ENCODE assay signal across 3 cellular contexts in genomic region chr3:2898591-2899353, GRCh38.
TF ChIP-seq lines count a peak whose summit lies in the region.

No MANE protein-coding gene starts in this region.

TF ChIP-seq in liver, 16 proteins besides CTCF, POLR2A, EP300 and RAD21:
- TF ChIP-seq FOXA1 (IDR thresholded peaks at IDR 0.05) (peak; percentile 44), HNF4A (conservative IDR thresholded peaks at IDR 0.05) (peak; percentile 13 to 51), YY1 (IDR thresholded peaks at IDR 0.05) (peak; percentile 51), EGR1 (IDR thresholded peaks at IDR 0.05; ENCODE audit: low read depth in 2 of 2) (no peak), JUND (IDR thresholded peaks at IDR 0.05) (no peak), RXRA (IDR thresholded peaks at IDR 0.05) (peak in 1 of 2 donors; percentile 54), HNF4G (IDR thresholded peaks at IDR 0.05) (no peak)

TF ChIP-seq in HepG2, 621 proteins besides CTCF, POLR2A, EP300 and RAD21:
- TF ChIP-seq ZBTB1 (CRISPR knock-in tag; IDR thresholded peaks at IDR 0.05; ENCODE audit: borderline replicate concordance) (no peak), SRSF4 (IDR thresholded peaks at IDR 0.05; ENCODE audit: low read depth, low read length, poor library complexity, severe bottlenecking) (no peak), ZNF280D (CRISPR knock-in tag; IDR thresholded peaks at IDR 0.05) (no peak), IRX3 (CRISPR knock-in tag; IDR thresholded peaks at IDR 0.05; ENCODE audit: borderline replicate concordance, low read depth) (no peak), ZMAT5 (CRISPR knock-in tag; IDR thresholded peaks at IDR 0.05; ENCODE audit: borderline replicate concordance, low read depth) (no peak), ZNF770 (CRISPR knock-in tag; IDR thresholded peaks at IDR 0.05) (no peak), DRAP1 (CRISPR knock-in tag; IDR thresholded peaks at IDR 0.05) (no peak), ATRX (CRISPR knock-in tag; IDR thresholded peaks at IDR 0.05; ENCODE audit: borderline replicate concordance) (no peak), IKZF5 (CRISPR knock-in tag; IDR thresholded peaks at IDR 0.05) (no peak), KAT2B (IDR thresholded peaks at IDR 0.05; ENCODE audit: borderline replicate concordance, low read depth, low read length) (no peak), EHMT2 (IDR thresholded peaks at IDR 0.05; ENCODE audit: borderline replicate concordance, low read depth, low read length) (no peak), TBX3 (IDR thresholded peaks at IDR 0.05; ENCODE audit: borderline replicate concordance) (no peak), ZNF564 (CRISPR knock-in tag; IDR thresholded peaks at IDR 0.05) (no peak), SNAPC5 (CRISPR knock-in tag; IDR thresholded peaks at IDR 0.05; ENCODE audit: borderline replicate concordance) (no peak), MATR3 (CRISPR knock-in tag; IDR thresholded peaks at IDR 0.05) (no peak), RFX1 (IDR thresholded peaks at IDR 0.05) (no peak), IKZF1 (IDR thresholded peaks at IDR 0.05) (no peak)

TF ChIP-seq in H1, 55 proteins besides CTCF, POLR2A, EP300 and RAD21:
- TF ChIP-seq SUZ12 (IDR thresholded peaks at IDR 0.05; ENCODE audit: low read length) (no peak), PHF8 (conservative IDR thresholded peaks at IDR 0.05; ENCODE audit: low read depth, low read length) (no peak), POU5F1 (IDR thresholded peaks at IDR 0.05; ENCODE audit: low read depth, low read length) (no peak), KDM5A (IDR thresholded peaks at IDR 0.05; ENCODE audit: low read length) (no peak), BACH1 (IDR thresholded peaks at IDR 0.05; ENCODE audit: low read length) (no peak), NRF1 (IDR thresholded peaks at IDR 0.05; ENCODE audit: low read depth, low read length) (no peak), TAF7 (optimal IDR thresholded peaks at IDR 0.05; ENCODE audit: borderline replicate concordance, low read depth, low read length) (no peak), SP2 (IDR thresholded peaks at IDR 0.05; ENCODE audit: low read length) (no peak), GABPA (IDR thresholded peaks at IDR 0.05; ENCODE audit: borderline replicate concordance, insufficient read depth, low read length) (no peak), TAF1 (IDR thresholded peaks at IDR 0.05; ENCODE audit: low read depth, low read length) (no peak)
